Comparison of ENCODE assay signal across 7 cellular contexts in genomic region chr17:79030636-79031035, GRCh38. TPM values are rescaled to one million over a fixed set of nuclear protein-coding genes. Genes with fewer than 3 reads are reported as not detected.
"Had no signal": no experiment of that assay in that cellular context is flagged by ENCODE, and none has a peak within 500 bp of the region (broad histone marks: within the 10 kb centered on the region; RNA-seq: fewer than 3 reads in every experiment).

No MANE protein-coding gene starts in this region.

RNA-seq across cellular contexts. Expression of gene C1QTNF1, which starts 6.7 kb away (rescaled TPM):
- total RNA-seq: activated CD4-positive, alpha-beta memory T cell treated with anti-CD3 and anti-CD28 coated beads, Interleukin-2, amount 10 ng/mL, durations not matched to agents 7 days and 5 days; activated CD4-positive, alpha-beta T cell treated with anti-CD3 and anti-CD28 coated beads, Interleukin-2, amount 10 ng/mL, durations not matched to agents 7 days and 5 days; activated naive CD8-positive, alpha-beta T cell treated with anti-CD3 and anti-CD28 coated beads, Interleukin-2, amount 10 ng/mL, durations not matched to agents 7 days and 5 days; activated T-helper 1 cell treated with anti-CD3 and anti-CD28 coated beads, Interleukin-12 subunit alpha, Interleukin-12 subunit beta, Interleukin-2, Interleukin-4 antibody, amounts not matched to agents 30 ng/mL and 10 ng/mL and 1 ng/mL, durations not matched to agents 14 hours and 24 hours and 36 hours; activated T-helper 17 cell treated with anti-CD3 and anti-CD28 coated beads, Interleukin-2, amount 50 U/mL, for 72 hours; T-helper 1 cell treated with Interleukin-12 subunit alpha and Interleukin-12 subunit beta and Interleukin-4 antibody, amounts not matched to agents 30 ng/mL and 1 ng/mL, for 36 hours; T-helper 2 cell treated with Interferon-gamma antibody and Interleukin-4, amounts not matched to agents 100 ng/mL and 5 ng/mL, for 36 hours had no signal
